ENCODE assay signal across 8 cellular contexts in genomic region chrX:17738002-17738713, GRCh38. TPM values are rescaled to one million over a fixed set of nuclear protein-coding genes. Genes with fewer than 3 reads are reported as not detected.
DNase-seq lines count a peak whose midpoint lies in the region; ATAC-seq and TF ChIP-seq lines count a peak whose summit lies in the region.

No MANE protein-coding gene starts in this region.

- H2AFZ ChIP-seq in smooth muscle cell (ENCODE audit: low read depth): peak overlapping the region; percentile 68

- ATAC-seq in T-cell (replicated peaks in 1 of 4): peak; percentile 46 to 75 (median 52)
- no peak for ATAC-seq in HG02981 (IDR thresholded peaks at IDR 0.05; ENCODE audit: unreplicated experiment)

- H3K79me2 ChIP-seq in smooth muscle cell (ENCODE audit: low read depth): peaks cover 5% of the 10 kb centered on the region

- DNase-seq in AG04450 (ENCODE audit: low read depth, low spot score) (no peak), HK-2 (ENCODE audit: unreplicated experiment) (peak; percentile 59), T-cell (peak in 33 of 34 experiments; percentile 5 to 76 (median 45)), brain microvascular endothelial cell (peak; percentile 4), islet precursor cell (peak; percentile 77), smooth muscle cell (lab: John Stamatoyannopoulos, UW; ENCODE audit: unreplicated experiment) (no peak), mesenteric fat pad (ENCODE audit: low spot score) (no peak)

- H3K27ac Mint-ChIP-seq in T-cell: peak overlapping the region; percentile 86 to 93

- H3K4me3 Mint-ChIP-seq in T-cell: peak overlapping the region; percentile 86 to 98 (median 93)

- H3K9me3 ChIP-seq in AG04450 (ENCODE audit: control insufficient read depth, insufficient read depth, low read length): no peaks in the 10 kb centered on the region
- no peaks in the 10 kb centered on the region for H3K9me3 ChIP-seq in smooth muscle cell (replicated peaks; ENCODE audit: low read depth)

- peaks cover 26 to 44% (median 31%) of the 10 kb centered on the region in 3 donors for H3K4me1 Mint-ChIP-seq in T-cell

- H3F3A ChIP-seq in smooth muscle cell (ENCODE audit: low read depth): peaks cover 6% of the 10 kb centered on the region

- H3K27me3 ChIP-seq in AG04450 (ENCODE audit: control insufficient read depth, insufficient read depth, low read length): no peaks in the 10 kb centered on the region
- no peaks in the 10 kb centered on the region for H3K27me3 ChIP-seq in brain microvascular endothelial cell (replicated peaks)
- H3K27me3 ChIP-seq in smooth muscle cell (ENCODE audit: low read depth): no peaks in the 10 kb centered on the region

- H3K36me3 Mint-ChIP-seq in T-cell: no peaks in the 10 kb centered on the region

- peaks cover 0 to 2% of the 10 kb centered on the region in 2 donors for H3K27me3 Mint-ChIP-seq in T-cell

- peak overlapping the region; percentile 82 for H3K27ac ChIP-seq in AG04450 (ENCODE audit: low read depth, low read length)
- H3K27ac ChIP-seq in brain microvascular endothelial cell: peak overlapping the region; percentile 58
- peak overlapping the region; percentile 72 for H3K27ac ChIP-seq in smooth muscle cell (ENCODE audit: low read depth)

- peak overlapping the region; percentile 82 for H3K4me2 ChIP-seq in smooth muscle cell

- no peak for TF ChIP-seq CTCF in AG04450 (IDR thresholded peaks at IDR 0.05; ENCODE audit: low read depth, low read length)
- no peak for TF ChIP-seq CTCF in brain microvascular endothelial cell (IDR thresholded peaks at IDR 0.05; ENCODE audit: low read depth, low read length, missing control alignments)
- TF ChIP-seq CTCF in smooth muscle cell (IDR thresholded peaks at IDR 0.05; ENCODE audit: borderline replicate concordance, insufficient read depth, poor library complexity, severe bottlenecking): no peak

- WGBS in smooth muscle cell (ENCODE audit: low lambda C conversion rate): 45% methylated on average over 42 of the region's 44 CpGs

- no peaks in the 10 kb centered on the region for H3K4me1 ChIP-seq in smooth muscle cell (ENCODE audit: low read depth)

- POLR2A ChIA-PET in AG04450 (lab: Yijun Ruan, JAX) (interaction anchor here (0.7 kb wide), 1 partner anchor 61 kb away, joined by 3 read pairs; no protein-coding TSS in a partner anchor), T-cell (lab: Charles Lee) (interaction anchor here in 1 of 2 donors (0.7 kb wide), 1 partner anchor 1609 kb away, joined by 3 read pairs; no protein-coding TSS in a partner anchor)

- no peaks in the 10 kb centered on the region for H3K9me3 Mint-ChIP-seq in T-cell

- peaks cover 4% of the 10 kb centered on the region for H4K20me1 ChIP-seq in smooth muscle cell (ENCODE audit: low read depth)

- peak overlapping the region; percentile 77 for H3K4me3 ChIP-seq in AG04450 (ENCODE audit: low read depth, low read length)
- H3K4me3 ChIP-seq in brain microvascular endothelial cell (ENCODE audit: low read depth, low read length): peak overlapping the region; percentile 73
- peak overlapping the region; percentile 64 for H3K4me3 ChIP-seq in smooth muscle cell

- CTCF ChIA-PET in AG04450 (lab: Charles Lee): no interaction called here
- CTCF ChIA-PET in T-cell (lab: Charles Lee): interaction anchor here in 1 of 2 donors (1.0 kb wide), 1 partner anchor 1595 kb away, joined by 3 read pairs; no protein-coding TSS in a partner anchor

- H3K9ac ChIP-seq in smooth muscle cell (ENCODE audit: low read depth): peak overlapping the region; percentile 65

- in situ Hi-C loops in brain microvascular endothelial cell (cut with HindIII; ENCODE audit: low pct_ligation_motif_present, low sequenced_read_pairs): no loop called here

- H3K36me3 ChIP-seq in brain microvascular endothelial cell (replicated peaks) (no peaks in the 10 kb centered on the region), smooth muscle cell (ENCODE audit: low read depth) (no peaks in the 10 kb centered on the region)

RNA-seq across cellular contexts. Expression of gene SCML1, which starts 0.9 kb away (rescaled TPM):
- polyA plus RNA-seq in AG04450 (2011; rRNA removed): 10.1 and 13.2 TPM in 2 replicates
- polyA minus RNA-seq in AG04450 (2011; rRNA and poly(A)+ RNA removed): 4.0 and 5.1 TPM in 2 replicates
- 10 to 100 TPM; 13.6 to 33.0 (median 23.0) TPM for total RNA-seq in T-cell
- total RNA-seq in smooth muscle cell: 12.4 and 17.7 TPM in 2 replicates
- polyA plus RNA-seq in smooth muscle cell: 9.8 and 10.8 TPM in 2 replicates
- 15.4 TPM for total RNA-seq in mesenteric fat pad

Comparison
In these comparisons a context has a peak if more than half of its experiments do, and no peak if none do; other contexts are left out.
1. DNase-seq: peak in HK-2 (single experiment), T-cell (33 of 34), brain microvascular endothelial cell (single experiment) and islet precursor cell (single experiment); none in AG04450 (single experiment), smooth muscle cell (single experiment) and mesenteric fat pad (single experiment).
2. Peak in every context shown above with its lines, with median percentiles within 50 percentile points of each other: H3K27ac ChIP-seq and H3K4me3 ChIP-seq.